Comparison of ENCODE assay signal across 20 cellular contexts in the genomic region with DNA sequence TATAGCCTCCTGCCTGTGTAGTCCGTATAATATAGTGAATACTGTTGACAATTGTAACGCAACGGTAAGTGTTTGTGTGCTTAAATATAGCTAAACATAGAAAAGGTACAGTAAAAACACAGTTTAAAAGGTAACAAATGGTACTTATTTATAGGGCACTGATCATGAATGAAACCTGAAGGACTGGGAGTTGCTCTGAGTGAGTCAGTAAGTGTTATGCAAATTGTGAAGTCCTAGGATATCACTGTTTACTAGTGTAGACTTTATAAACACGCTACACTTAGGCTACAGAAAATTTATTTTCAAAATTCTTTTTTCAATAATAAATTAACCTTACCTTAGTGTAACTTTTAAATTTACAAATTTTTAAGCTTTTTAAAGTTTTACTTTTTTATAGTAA.
"Had no signal": no experiment of that assay in that cellular context is flagged by ENCODE, and none has a peak within 500 bp of the region (broad histone marks: within the 10 kb centered on the region; RNA-seq: fewer than 3 reads in every experiment).

No MANE protein-coding gene starts in this region.

- H3K27ac ChIP-seq: Peyer's patch, SJSA1 had no signal

- FAIRE-seq: astrocyte had no signal

- DNase-seq: activated CD4-positive, alpha-beta memory T cell treated with anti-CD3 and anti-CD28 coated beads for 36 hours; activated CD4-positive, alpha-beta T cell treated with anti-CD3 and anti-CD28 coated beads, Interleukin-2, amount 10 ng/mL, durations not matched to agents 7 days and 5 days; activated CD4-positive, CD25-positive, alpha-beta regulatory T cell; activated gamma-delta T cell; activated naive CD4-positive, alpha-beta T cell treated with anti-CD3 and anti-CD28 coated beads for 36 hours; activated T-cell treated with anti-CD3 and anti-CD28 coated beads for 4 hours; activated T-cell treated with anti-CD3 and anti-CD28 coated beads, Interleukin-2, amount 50 U/mL, for 48 hours; amygdala; KG1; NCI-H1092; NCI-H1694; NCI-H2029 treated with DMSO at 0.1 percent for 48 hours; NCI-H446 treated with DMSO at 0.1 percent for 48 hours; NK-92 treated with Interleukin-12 subunit alpha and Interleukin-12 subunit beta, amount 100 ng/mL, for 24 hours; Peyer's patch; SHP77 had no signal

- H3K36me3 ChIP-seq: Peyer's patch, SJSA1 had no signal

- H3K27me3 ChIP-seq: Peyer's patch, SJSA1 had no signal

- H3K9me3 ChIP-seq: Peyer's patch, SJSA1 had no signal

- ATAC-seq: activated T-helper 17 cell treated with anti-CD3 and anti-CD28 coated beads, Interleukin-2, amount 50 U/mL, for 72 hours; SK-N-SH treated with all-trans-retinoic acid at 6 μM for 48 hours had no signal

- H3K4me3 ChIP-seq: Peyer's patch, SJSA1 had no signal

- H3K4me1 ChIP-seq: Peyer's patch, SJSA1 had no signal
